ENCODE assay signal across 8 cellular contexts in the genomic region with DNA sequence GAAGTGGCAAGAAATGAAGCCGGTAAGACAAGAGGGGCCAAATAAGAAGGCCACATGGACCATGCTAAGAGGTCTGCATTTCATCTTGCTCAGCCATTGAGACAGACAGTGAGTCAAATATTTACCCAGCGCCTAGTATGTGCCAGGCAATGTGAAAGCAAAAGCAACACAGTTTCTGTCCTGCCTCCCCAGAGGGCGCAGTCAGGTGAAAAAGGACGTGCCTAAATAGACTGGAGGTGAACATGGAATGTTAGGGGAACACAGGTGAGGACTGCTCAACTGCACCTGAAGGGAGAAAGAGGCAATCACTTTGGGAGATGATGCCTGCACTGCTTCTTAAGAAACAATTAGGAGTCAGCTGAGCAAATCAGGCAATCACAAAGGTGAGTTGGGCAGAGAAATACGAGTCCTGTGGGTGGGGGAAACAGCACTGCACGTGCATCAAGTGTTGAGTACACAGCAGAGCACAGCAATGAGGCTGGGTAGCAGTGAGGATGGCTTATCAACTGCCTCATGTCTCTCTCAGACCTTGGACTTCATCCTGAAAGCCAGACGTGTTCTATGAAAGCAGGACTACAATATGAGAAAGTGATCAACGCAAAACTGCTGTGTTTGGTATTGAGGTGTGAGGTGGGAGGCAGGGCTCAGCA.
DNase-seq lines count a peak whose midpoint lies in the region; ATAC-seq and TF ChIP-seq lines count a peak whose summit lies in the region.

No MANE protein-coding gene starts in this region.

- no peak for TF ChIP-seq CTCF in SK-N-SH (IDR thresholded peaks at IDR 0.05)

- H3K79me2 ChIP-seq in SK-N-SH (ENCODE audit: insufficient read depth), result no peaks in the 10 kb centered on the region

- TF ChIP-seq EP300 in SK-N-SH (IDR thresholded peaks at IDR 0.05; ENCODE audit: borderline replicate concordance in 1 of 2, low read depth in 1 of 2, low read length in 1 of 2), result no peak

- peaks cover 15% of the 10 kb centered on the region for H3K36me3 Mint-ChIP-seq in T-helper 2 cell treated with Interferon-gamma antibody and Interleukin-4, amounts not matched to agents 5 μg/mL and 100 μg/mL, for 36 hours (ENCODE audit: low read depth)

- H4K20me1 ChIP-seq in SK-N-SH (ENCODE audit: insufficient read depth), result no peaks in the 10 kb centered on the region

- H3K9me2 ChIP-seq in SK-N-SH, result no peaks in the 10 kb centered on the region

- no peak overlapping the region for H3K4me3 ChIP-seq in SK-N-SH (ENCODE audit: low read depth in 2 of 2, low read length in 1 of 2)

- 95% methylated on average over 8 of the region's 8 CpGs for whole genome bisulfite sequencing in SK-N-SH (ENCODE audit: low lambda C conversion rate)

- H3K4me2 ChIP-seq in SK-N-SH, result no peak overlapping the region

- H3K4me1 ChIP-seq in SK-N-SH (ENCODE audit: control insufficient read depth in 1 of 2, insufficient read depth in 2 of 2, low read depth in 1 of 2, low read length in 1 of 2), result no peaks in the 10 kb centered on the region

- CTCF ChIA-PET in SK-N-SH (lab: Yijun Ruan, JAX), result interaction anchor here (1.2 to 1.4 kb wide), 2 partner anchors 10 to 11 kb away, joined by 4 to 6 read pairs; no protein-coding TSS in a partner anchor

- no peak for TF ChIP-seq RAD21 in SK-N-SH (IDR thresholded peaks at IDR 0.05; ENCODE audit: low read length)

- POLR2A ChIA-PET in SK-N-SH (lab: Yijun Ruan, JAX), result no interaction called here

- no peak overlapping the region for H3K27ac ChIP-seq in SK-N-SH (ENCODE audit: low read depth in 2 of 2, low read length in 1 of 2)

- no peak overlapping the region for H3K4me3 Mint-ChIP-seq in T-helper 2 cell treated with Interferon-gamma antibody and Interleukin-4, amounts not matched to agents 5 μg/mL and 100 μg/mL, for 36 hours

- DNase-seq in NCI-H345 (lab: John Stamatoyannopoulos, UW) (peak; percentile 29), NCI-H345 treated with DMSO at 0.1 percent for 48 hours (lab: John Stamatoyannopoulos, UW; ENCODE audit: unreplicated experiment) (no peak), renal cortical epithelial cell (ENCODE audit: low read depth) (peak; percentile 57), SK-N-SH (no peak), Right ventricle myocardium inferior (ENCODE audit: missing footprints) (no peak)
- DNase-seq in T-helper 2 cell treated with Interferon-gamma antibody and Interleukin-4, amounts not matched to agents 5 μg/mL and 100 μg/mL, for 36 hours (ENCODE audit: low spot score), result no peak

- peak overlapping the region; percentile 10 for H3K27ac Mint-ChIP-seq in T-helper 2 cell treated with Interferon-gamma antibody and Interleukin-4, amounts not matched to agents 5 μg/mL and 100 μg/mL, for 36 hours

- H3K36me3 ChIP-seq in SK-N-SH (replicated peaks in 1 of 2; ENCODE audit: control insufficient read depth in 1 of 2, insufficient read depth in 2 of 2, low read length in 1 of 2), result peaks cover 0 to 9% of the 10 kb centered on the region in 2 experiments

- ATAC-seq in HG02840 (IDR thresholded peaks at IDR 0.05; ENCODE audit: low FRiP score, unreplicated experiment), result peak; percentile 83
- no peak for ATAC-seq in Right ventricle myocardium inferior
- no peak for ATAC-seq in SK-N-SH treated with all-trans-retinoic acid at 6 μM for 48 hours

- no peaks in the 10 kb centered on the region for H3K27me3 Mint-ChIP-seq in T-helper 2 cell treated with Interferon-gamma antibody and Interleukin-4, amounts not matched to agents 5 μg/mL and 100 μg/mL, for 36 hours (ENCODE audit: low read depth)

- 0 out of 2 replicates have a peak, but pooled peaks cover 7% of the 10 kb centered on the region for H3K9me3 ChIP-seq in SK-N-SH

- no peaks in the 10 kb centered on the region for H3K27me3 ChIP-seq in SK-N-SH (ENCODE audit: insufficient read depth)

- H3K9ac ChIP-seq in SK-N-SH, result no peak overlapping the region

- peaks cover 33% of the 10 kb centered on the region for H3K4me1 Mint-ChIP-seq in T-helper 2 cell treated with Interferon-gamma antibody and Interleukin-4, amounts not matched to agents 5 μg/mL and 100 μg/mL, for 36 hours (ENCODE audit: low read depth)

- intact Hi-C loops in Right ventricle myocardium inferior (cut with DNase I), result no loop called here

- peaks cover 7% of the 10 kb centered on the region for H3F3A ChIP-seq in SK-N-SH (replicated peaks; ENCODE audit: insufficient read depth)

- H3K9me3 Mint-ChIP-seq in T-helper 2 cell treated with Interferon-gamma antibody and Interleukin-4, amounts not matched to agents 5 μg/mL and 100 μg/mL, for 36 hours, result peaks cover 12% of the 10 kb centered on the region

- no peak overlapping the region for H2AFZ ChIP-seq in SK-N-SH (ENCODE audit: low read depth)

TF ChIP-seq in SK-N-SH, 30 proteins besides CTCF, POLR2A, EP300 and RAD21:
- TF ChIP-seq NRF1 (IDR thresholded peaks at IDR 0.05; ENCODE audit: low read depth, low read length), result no peak
- TF ChIP-seq EZH2phosphoT487 (IDR thresholded peaks at IDR 0.05; ENCODE audit: borderline replicate concordance, low read depth), result no peak
- TF ChIP-seq, protein P1, sequence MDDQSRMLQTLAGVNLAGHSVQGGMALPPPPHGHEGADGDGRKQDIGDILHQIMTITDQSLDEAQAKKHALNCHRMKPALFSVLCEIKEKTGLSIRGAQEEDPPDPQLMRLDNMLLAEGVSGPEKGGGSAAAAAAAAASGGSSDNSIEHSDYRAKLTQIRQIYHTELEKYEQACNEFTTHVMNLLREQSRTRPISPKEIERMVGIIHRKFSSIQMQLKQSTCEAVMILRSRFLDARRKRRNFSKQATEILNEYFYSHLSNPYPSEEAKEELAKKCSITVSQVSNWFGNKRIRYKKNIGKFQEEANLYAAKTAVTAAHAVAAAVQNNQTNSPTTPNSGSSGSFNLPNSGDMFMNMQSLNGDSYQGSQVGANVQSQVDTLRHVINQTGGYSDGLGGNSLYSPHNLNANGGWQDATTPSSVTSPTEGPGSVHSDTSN (IDR thresholded peaks at IDR 0.05), result no peak

TF ChIP-seq in SK-N-SH treated with all-trans-retinoic acid at 6 μM for 48 hours, 23 proteins besides CTCF, POLR2A, EP300 and RAD21 (continues in another document):
- TF ChIP-seq, protein P2, sequence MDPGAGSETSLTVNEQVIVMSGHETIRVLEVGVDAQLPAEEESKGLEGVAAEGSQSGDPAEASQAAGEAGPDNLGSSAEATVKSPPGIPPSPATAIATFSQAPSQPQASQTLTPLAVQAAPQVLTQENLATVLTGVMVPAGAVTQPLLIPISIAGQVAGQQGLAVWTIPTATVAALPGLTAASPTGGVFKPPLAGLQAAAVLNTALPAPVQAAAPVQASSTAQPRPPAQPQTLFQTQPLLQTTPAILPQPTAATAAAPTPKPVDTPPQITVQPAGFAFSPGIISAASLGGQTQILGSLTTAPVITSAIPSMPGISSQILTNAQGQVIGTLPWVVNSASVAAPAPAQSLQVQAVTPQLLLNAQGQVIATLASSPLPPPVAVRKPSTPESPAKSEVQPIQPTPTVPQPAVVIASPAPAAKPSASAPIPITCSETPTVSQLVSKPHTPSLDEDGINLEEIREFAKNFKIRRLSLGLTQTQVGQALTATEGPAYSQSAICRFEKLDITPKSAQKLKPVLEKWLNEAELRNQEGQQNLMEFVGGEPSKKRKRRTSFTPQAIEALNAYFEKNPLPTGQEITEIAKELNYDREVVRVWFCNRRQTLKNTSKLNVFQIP (CRISPR knock-in tag; IDR thresholded peaks at IDR 0.05; ENCODE audit: borderline replicate concordance, low read depth), result no peak
- TF ChIP-seq, protein P3, sequence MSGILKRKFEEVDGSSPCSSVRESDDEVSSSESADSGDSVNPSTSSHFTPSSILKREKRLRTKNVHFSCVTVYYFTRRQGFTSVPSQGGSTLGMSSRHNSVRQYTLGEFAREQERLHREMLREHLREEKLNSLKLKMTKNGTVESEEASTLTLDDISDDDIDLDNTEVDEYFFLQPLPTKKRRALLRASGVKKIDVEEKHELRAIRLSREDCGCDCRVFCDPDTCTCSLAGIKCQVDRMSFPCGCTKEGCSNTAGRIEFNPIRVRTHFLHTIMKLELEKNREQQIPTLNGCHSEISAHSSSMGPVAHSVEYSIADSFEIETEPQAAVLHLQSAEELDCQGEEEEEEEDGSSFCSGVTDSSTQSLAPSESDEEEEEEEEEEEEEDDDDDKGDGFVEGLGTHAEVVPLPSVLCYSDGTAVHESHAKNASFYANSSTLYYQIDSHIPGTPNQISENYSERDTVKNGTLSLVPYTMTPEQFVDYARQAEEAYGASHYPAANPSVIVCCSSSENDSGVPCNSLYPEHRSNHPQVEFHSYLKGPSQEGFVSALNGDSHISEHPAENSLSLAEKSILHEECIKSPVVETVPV (CRISPR knock-in tag; IDR thresholded peaks at IDR 0.05), result no peak
- no peak for TF ChIP-seq TOX (CRISPR knock-in tag; IDR thresholded peaks at IDR 0.05; ENCODE audit: borderline replicate concordance)
- no peak for TF ChIP-seq ZFP30 (CRISPR knock-in tag; IDR thresholded peaks at IDR 0.05)
- no peak for TF ChIP-seq PPARA (CRISPR knock-in tag; IDR thresholded peaks at IDR 0.05; ENCODE audit: borderline replicate concordance)
- TF ChIP-seq GLIS3 (CRISPR knock-in tag; IDR thresholded peaks at IDR 0.05), result no peak
- no peak for TF ChIP-seq CSDC2 (CRISPR knock-in tag; IDR thresholded peaks at IDR 0.05)
- TF ChIP-seq ARNTL (CRISPR knock-in tag; IDR thresholded peaks at IDR 0.05; ENCODE audit: borderline replicate concordance, low read depth), result no peak
- TF ChIP-seq ESRRG (CRISPR knock-in tag; IDR thresholded peaks at IDR 0.05), result no peak
- no peak for TF ChIP-seq ZNF70 (CRISPR knock-in tag; IDR thresholded peaks at IDR 0.05)
- TF ChIP-seq OSR1 (CRISPR knock-in tag; IDR thresholded peaks at IDR 0.05), result no peak
- TF ChIP-seq, protein P4, sequence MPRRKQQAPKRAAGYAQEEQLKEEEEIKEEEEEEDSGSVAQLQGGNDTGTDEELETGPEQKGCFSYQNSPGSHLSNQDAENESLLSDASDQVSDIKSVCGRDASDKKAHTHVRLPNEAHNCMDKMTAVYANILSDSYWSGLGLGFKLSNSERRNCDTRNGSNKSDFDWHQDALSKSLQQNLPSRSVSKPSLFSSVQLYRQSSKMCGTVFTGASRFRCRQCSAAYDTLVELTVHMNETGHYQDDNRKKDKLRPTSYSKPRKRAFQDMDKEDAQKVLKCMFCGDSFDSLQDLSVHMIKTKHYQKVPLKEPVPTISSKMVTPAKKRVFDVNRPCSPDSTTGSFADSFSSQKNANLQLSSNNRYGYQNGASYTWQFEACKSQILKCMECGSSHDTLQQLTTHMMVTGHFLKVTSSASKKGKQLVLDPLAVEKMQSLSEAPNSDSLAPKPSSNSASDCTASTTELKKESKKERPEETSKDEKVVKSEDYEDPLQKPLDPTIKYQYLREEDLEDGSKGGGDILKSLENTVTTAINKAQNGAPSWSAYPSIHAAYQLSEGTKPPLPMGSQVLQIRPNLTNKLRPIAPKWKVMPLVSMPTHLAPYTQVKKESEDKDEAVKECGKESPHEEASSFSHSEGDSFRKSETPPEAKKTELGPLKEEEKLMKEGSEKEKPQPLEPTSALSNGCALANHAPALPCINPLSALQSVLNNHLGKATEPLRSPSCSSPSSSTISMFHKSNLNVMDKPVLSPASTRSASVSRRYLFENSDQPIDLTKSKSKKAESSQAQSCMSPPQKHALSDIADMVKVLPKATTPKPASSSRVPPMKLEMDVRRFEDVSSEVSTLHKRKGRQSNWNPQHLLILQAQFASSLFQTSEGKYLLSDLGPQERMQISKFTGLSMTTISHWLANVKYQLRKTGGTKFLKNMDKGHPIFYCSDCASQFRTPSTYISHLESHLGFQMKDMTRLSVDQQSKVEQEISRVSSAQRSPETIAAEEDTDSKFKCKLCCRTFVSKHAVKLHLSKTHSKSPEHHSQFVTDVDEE (CRISPR knock-in tag; IDR thresholded peaks at IDR 0.05), result no peak

Comparison
In these comparisons a context has a peak if more than half of its experiments do, and no peak if none do; other contexts are left out.
1. DNase-seq: peak in NCI-H345 (single experiment) and renal cortical epithelial cell (single experiment); none in NCI-H345 treated with DMSO at 0.1 percent for 48 hours (single experiment), T-helper 2 cell treated with Interferon-gamma antibody and Interleukin-4, amounts not matched to agents 5 μg/mL and 100 μg/mL, for 36 hours (single experiment), SK-N-SH (single experiment) and Right ventricle myocardium inferior (single experiment).